20 cellular contexts compared by ENCODE assay signal in genomic region chr3:88986834-88987233, GRCh38.
DNase-seq lines count a peak whose midpoint lies in the region; ATAC-seq, FAIRE-seq and TF ChIP-seq lines count a peak whose summit lies in the region.
"Had no signal": no experiment of that assay in that cellular context is flagged by ENCODE, and none has a peak within 500 bp of the region (broad histone marks: within the 10 kb centered on the region; RNA-seq: fewer than 3 reads in every experiment).

No MANE protein-coding gene starts in this region.

- H3K4me1 ChIP-seq in keratinocyte (ENCODE audit: control insufficient read depth, extremely low read depth, insufficient read depth, low read length): peaks cover 39% of the 10 kb centered on the region
- H3K4me1 ChIP-seq: gastrocnemius medialis, right atrium auricular region had no signal

- H3K27me3 ChIP-seq in bronchial epithelial cell (ENCODE audit: control insufficient read depth, insufficient read depth, low read length) (no peaks in the 10 kb centered on the region), keratinocyte (ENCODE audit: control insufficient read depth, extremely low read depth, insufficient read depth, low read length) (no peaks in the 10 kb centered on the region)
- H3K27me3 ChIP-seq: dorsolateral prefrontal cortex, gastrocnemius medialis, right atrium auricular region had no signal

- no peak overlapping the region for H2AFZ ChIP-seq in keratinocyte (ENCODE audit: control insufficient read depth, low read length)

- H3K4me2 ChIP-seq in keratinocyte (ENCODE audit: control insufficient read depth, extremely low read depth, insufficient read depth, low read depth, low read length): no peak overlapping the region
- H3K4me2 ChIP-seq: SK-N-SH had no signal

- no peaks in the 10 kb centered on the region for H3K79me2 ChIP-seq in keratinocyte (ENCODE audit: control insufficient read depth, insufficient read depth, low read length)

- FAIRE-seq in bronchial epithelial cell (lab: Jason Lieb, UNC) (no peak), keratinocyte (lab: Jason Lieb, UNC) (peak; percentile 79)
- FAIRE-seq: TTC549 had no signal

- no peaks in the 10 kb centered on the region for H4K20me1 ChIP-seq in keratinocyte (ENCODE audit: control insufficient read depth, extremely low read depth, insufficient read depth, low read length)

- H3K9me3 ChIP-seq in keratinocyte (ENCODE audit: control insufficient read depth, low read depth, low read length): no peaks in the 10 kb centered on the region
- H3K9me3 ChIP-seq: gastrocnemius medialis, right atrium auricular region, SK-N-SH had no signal

- no peaks in the 10 kb centered on the region for H3K9me1 ChIP-seq in keratinocyte (ENCODE audit: control insufficient read depth, extremely low read depth, insufficient read depth, low read length)

- H3K4me3 ChIP-seq in bronchial epithelial cell (ENCODE audit: low read depth, low read length) (no peak overlapping the region), keratinocyte (ENCODE audit: control insufficient read depth in 2 of 3, extremely low read depth in 1 of 3, insufficient read depth in 2 of 3, low read depth in 1 of 3, low read length in 3 of 3) (no peak overlapping the region)
- H3K4me3 ChIP-seq: dorsolateral prefrontal cortex, gastrocnemius medialis, lung, right atrium auricular region had no signal

- no peak overlapping the region for H3K9ac ChIP-seq in keratinocyte (ENCODE audit: control insufficient read depth, extremely low read depth, insufficient read depth, low read length)
- H3K9ac ChIP-seq: SK-N-SH had no signal

- TF ChIP-seq CTCF in AG09319 (IDR thresholded peaks at IDR 0.05; ENCODE audit: low read depth, low read length) (no peak), bronchial epithelial cell (IDR thresholded peaks at IDR 0.05; ENCODE audit: insufficient read depth, low read length, severe bottlenecking) (no peak), keratinocyte (optimal IDR thresholded peaks at IDR 0.05 in 1 of 3, IDR thresholded peaks at IDR 0.05 in 1 of 3, conservative IDR thresholded peaks at IDR 0.05 in 1 of 3; ENCODE audit: extremely low read depth in 1 of 3, insufficient read depth in 2 of 3, low read length in 3 of 3) (no peak)

- H3K27ac ChIP-seq in keratinocyte (ENCODE audit: control insufficient read depth, insufficient read depth, low read length): no peak overlapping the region
- H3K27ac ChIP-seq: dorsolateral prefrontal cortex, gastrocnemius medialis, right atrium auricular region had no signal

- DNase-seq in AG09319 (ENCODE audit: extremely low read depth, low read depth) (peak; percentile 31), LHCN-M2 (ENCODE audit: low read depth) (peak; percentile 67), bronchial epithelial cell (ENCODE audit: low read depth) (peak; percentile 91), keratinocyte (ENCODE audit: low read depth, low spot score) (peak; percentile 65)
- no peak for DNase-seq in stimulated activated CD4-positive, alpha-beta T cell treated with anti-CD3 and anti-CD28 coated beads, Interleukin-4, amount 100 ng/mL, for 4 hours
- DNase-seq: activated CD4-positive, alpha-beta memory T cell treated with anti-CD3 and anti-CD28 coated beads for 36 hours; DMS153; dorsolateral prefrontal cortex; gastrocnemius medialis; NCI-H1417; SK-N-SH; stimulated activated CD4-positive, alpha-beta T cell treated with anti-CD3 and anti-CD28 coated beads, Interleukin-2, amount 100 ng/mL, for 48 hours had no signal

- ATAC-seq in HG02678 (IDR thresholded peaks at IDR 0.05; ENCODE audit: unreplicated experiment): no peak
- no peak for ATAC-seq in HG03159 (IDR thresholded peaks at IDR 0.05; ENCODE audit: unreplicated experiment)
- ATAC-seq in HG02885 (IDR thresholded peaks at IDR 0.05; ENCODE audit: poor library complexity, unreplicated experiment): no peak
- ATAC-seq: activated T-helper 17 cell treated with anti-CD3 and anti-CD28 coated beads, Interleukin-2, amount 50 U/mL, for 72 hours; gastrocnemius medialis; natural killer cell treated with Interleukin-12 subunit alpha and Interleukin-12 subunit beta and Interleukin-15 and Interleukin-18, amount 100 ng/mL, for 72 hours had no signal

- H3K36me3 ChIP-seq in bronchial epithelial cell (ENCODE audit: control insufficient read depth, insufficient read depth, low read length): no peaks in the 10 kb centered on the region
- no peaks in the 10 kb centered on the region for H3K36me3 ChIP-seq in keratinocyte (ENCODE audit: control insufficient read depth in 2 of 2, extremely low read depth in 1 of 2, insufficient read depth in 2 of 2, low read length in 2 of 2)
- H3K36me3 ChIP-seq: gastrocnemius medialis, right atrium auricular region had no signal

- dilution Hi-C loops in keratinocyte (cut with MboI; ENCODE audit: extremely low pct_ligation_motif_present, low sequenced_read_pairs): no loop called here

Comparison
In these comparisons a context has a peak if more than half of its experiments do, and no peak if none do; other contexts are left out.
1. DNase-seq: peak in AG09319 (single experiment), LHCN-M2 (single experiment), bronchial epithelial cell (single experiment) and keratinocyte (single experiment); none in stimulated activated CD4-positive, alpha-beta T cell treated with anti-CD3 and anti-CD28 coated beads, Interleukin-4, amount 100 ng/mL, for 4 hours (0 of 2).